15 cellular contexts compared by ENCODE assay signal in the genomic region with DNA sequence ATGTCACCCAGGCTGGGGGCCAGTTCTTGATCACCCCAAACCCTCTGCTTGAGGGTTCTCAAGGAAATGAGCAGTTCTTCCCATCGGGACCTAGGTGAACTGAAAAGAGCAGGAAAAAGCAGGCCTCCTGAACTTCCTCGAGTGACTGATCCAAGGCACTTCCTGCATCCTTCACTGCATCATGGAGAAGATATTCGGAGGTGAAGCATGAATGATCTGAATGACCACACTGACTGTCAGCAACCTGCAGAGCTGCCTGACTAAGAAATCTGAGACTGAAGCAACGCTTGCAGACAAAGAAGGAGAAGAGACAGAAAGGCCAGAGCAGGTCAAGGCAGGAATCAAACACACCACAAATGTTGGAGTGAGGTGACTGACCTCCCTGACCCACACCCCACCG.
DNase-seq lines count a peak whose midpoint lies in the region; ATAC-seq and TF ChIP-seq lines count a peak whose summit lies in the region.
"Had no signal": no experiment of that assay in that cellular context is flagged by ENCODE, and none has a peak within 500 bp of the region (broad histone marks: within the 10 kb centered on the region; RNA-seq: fewer than 3 reads in every experiment).

No MANE protein-coding gene starts in this region.

- DNase-seq in M059J (ENCODE audit: low read depth) (peak; percentile 20), epithelial cell of esophagus (ENCODE audit: low read depth) (peak; percentile 54), kidney glomerular epithelial cell (lab: John Stamatoyannopoulos, UW) (peak; percentile 83), omental fat pad (ENCODE audit: low spot score) (no peak), activated gamma-delta T cell treated with Interleukin-2 at 50 U/mL for 16 hours (no peak), uterus (no peak), NCI-H2081 (lab: John Stamatoyannopoulos, UW) (no peak)
- no peak for DNase-seq in activated naive CD4-positive, alpha-beta T cell treated with anti-CD3 and anti-CD28 coated beads, Interleukin-2, amount 50 U/mL, for 72 hours (ENCODE audit: low spot score in 2 of 2)
- DNase-seq: ACHN; CD4-positive, CD25-positive, alpha-beta regulatory T cell; DMS53; H7 had no signal

- H3K9me3 ChIP-seq in uterus = no peaks in the 10 kb centered on the region

- no peaks in the 10 kb centered on the region for H3K27me3 ChIP-seq in uterus
- H3K27me3 ChIP-seq: BLaER1 treated with 17β-estradiol and CSF1 and Interleukin-3, amounts not matched to agents 10 nM and 100 nM had no signal

- no peak overlapping the region for H3K27ac ChIP-seq in uterus
- H3K27ac ChIP-seq: BLaER1 treated with 17β-estradiol and CSF1 and Interleukin-3, amounts not matched to agents 10 nM and 100 nM had no signal

- H3K4me1 ChIP-seq in uterus = no peaks in the 10 kb centered on the region
- H3K4me1 ChIP-seq: BLaER1 treated with 17β-estradiol and CSF1 and Interleukin-3, amounts not matched to agents 10 nM and 100 nM had no signal

- H3K27ac Mint-ChIP-seq in activated naive CD4-positive, alpha-beta T cell treated with anti-CD3 and anti-CD28 coated beads, Interleukin-2, amount 50 U/mL, for 72 hours = no peak overlapping the region
- H3K27ac Mint-ChIP-seq: CD4-positive, CD25-positive, alpha-beta regulatory T cell; GM23338 had no signal

- no peak for TF ChIP-seq POLR2A in uterus (IDR thresholded peaks at IDR 0.05)

- H3K9me3 Mint-ChIP-seq in activated naive CD4-positive, alpha-beta T cell treated with anti-CD3 and anti-CD28 coated beads, Interleukin-2, amount 50 U/mL, for 72 hours = peaks cover 14 to 17% of the 10 kb centered on the region in 2 donors
- H3K9me3 Mint-ChIP-seq: GM23338 had no signal

- H3K4me3 ChIP-seq in epithelial cell of esophagus (ENCODE audit: low read length) (no peak overlapping the region), uterus (no peak overlapping the region)
- H3K4me3 ChIP-seq: BLaER1 treated with 17β-estradiol and CSF1 and Interleukin-3, amounts not matched to agents 10 nM and 100 nM; GM12878; GM23338 had no signal

- no peak for TF ChIP-seq CTCF in epithelial cell of esophagus (IDR thresholded peaks at IDR 0.05; ENCODE audit: insufficient read depth, low read depth, low read length, missing control alignments)
- no peak for TF ChIP-seq CTCF in omental fat pad (IDR thresholded peaks at IDR 0.05)
- no peak for TF ChIP-seq CTCF in uterus (IDR thresholded peaks at IDR 0.05)

- H3K36me3 Mint-ChIP-seq in activated naive CD4-positive, alpha-beta T cell treated with anti-CD3 and anti-CD28 coated beads, Interleukin-2, amount 50 U/mL, for 72 hours = peaks cover 0 to 10% of the 10 kb centered on the region in 2 donors
- H3K36me3 Mint-ChIP-seq: CD4-positive, CD25-positive, alpha-beta regulatory T cell had no signal

- no peaks in the 10 kb centered on the region for H3K36me3 ChIP-seq in uterus
- H3K36me3 ChIP-seq: BLaER1 treated with 17β-estradiol and CSF1 and Interleukin-3, amounts not matched to agents 10 nM and 100 nM had no signal

- intact Hi-C loops in uterus (cut with DNase I; ENCODE audit: low total_unique reads) = no loop called here

- ATAC-seq in omental fat pad (ENCODE audit: low FRiP score) = peak; percentile 19
- ATAC-seq in activated naive CD4-positive, alpha-beta T cell treated with anti-CD3 and anti-CD28 coated beads, Interleukin-2, amount 50 U/mL, for 72 hours = no peak
- ATAC-seq: GM12878, GM23338 had no signal

Comparison
In these comparisons a context has a peak if more than half of its experiments do, and no peak if none do; other contexts are left out.
1. DNase-seq: peak in M059J (single experiment), epithelial cell of esophagus (single experiment) and kidney glomerular epithelial cell (single experiment); none in omental fat pad (single experiment), activated gamma-delta T cell treated with Interleukin-2 at 50 U/mL for 16 hours (single experiment), activated naive CD4-positive, alpha-beta T cell treated with anti-CD3 and anti-CD28 coated beads, Interleukin-2, amount 50 U/mL, for 72 hours (0 of 2), uterus (0 of 2) and NCI-H2081 (0 of 2).